7 cellular contexts compared by ENCODE assay signal in genomic region chr2:112055110-112055832, GRCh38.
DNase-seq lines count a peak whose midpoint lies in the region; ATAC-seq, FAIRE-seq and TF ChIP-seq lines count a peak whose summit lies in the region.

A gene with protein sequence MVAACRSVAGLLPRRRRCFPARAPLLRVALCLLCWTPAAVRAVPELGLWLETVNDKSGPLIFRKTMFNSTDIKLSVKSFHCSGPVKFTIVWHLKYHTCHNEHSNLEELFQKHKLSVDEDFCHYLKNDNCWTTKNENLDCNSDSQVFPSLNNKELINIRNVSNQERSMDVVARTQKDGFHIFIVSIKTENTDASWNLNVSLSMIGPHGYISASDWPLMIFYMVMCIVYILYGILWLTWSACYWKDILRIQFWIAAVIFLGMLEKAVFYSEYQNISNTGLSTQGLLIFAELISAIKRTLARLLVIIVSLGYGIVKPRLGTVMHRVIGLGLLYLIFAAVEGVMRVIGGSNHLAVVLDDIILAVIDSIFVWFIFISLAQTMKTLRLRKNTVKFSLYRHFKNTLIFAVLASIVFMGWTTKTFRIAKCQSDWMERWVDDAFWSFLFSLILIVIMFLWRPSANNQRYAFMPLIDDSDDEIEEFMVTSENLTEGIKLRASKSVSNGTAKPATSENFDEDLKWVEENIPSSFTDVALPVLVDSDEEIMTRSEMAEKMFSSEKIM (plus strand): TSS chr2:112055269. CDS start chr2:112055592, 323 bp downstream.

- in situ Hi-C loops in astrocyte of the cerebellum (cut with HindIII; ENCODE audit: low sequenced_read_pairs): no loop called here

- peak; percentile 58 for ATAC-seq in HG02943 (IDR thresholded peaks at IDR 0.05; ENCODE audit: low read depth, unreplicated experiment)

- H3K4me3 ChIP-seq in astrocyte of the cerebellum (ENCODE audit: low read depth, low read length): peak within 1 kb of the TSS; percentile 87

- no peak for TF ChIP-seq CTCF in astrocyte of the cerebellum (IDR thresholded peaks at IDR 0.05; ENCODE audit: low read depth, low read length, missing control alignments)

- DNase-seq in GM18507 (ENCODE audit: extremely low spot score, insufficient read length, low read depth) (peak; percentile 82), NCI-H187 treated with DMSO at 0.1 percent for 48 hours (lab: John Stamatoyannopoulos, UW) (peak; percentile 66), T-helper 2 cell (peak; percentile 91 to 98 (median 97)), astrocyte of the cerebellum (ENCODE audit: low read depth) (peak; percentile 94), hepatic stellate cell (ENCODE audit: low spot score) (peak; percentile 88), retina (peak; percentile 93)

- peak; percentile 91 for FAIRE-seq in GM18507 (lab: Jason Lieb, UNC)

Comparison
In these comparisons a context has a peak if more than half of its experiments do, and no peak if none do; other contexts are left out.
1. Peak in every context shown above with its lines: DNase-seq, ATAC-seq and H3K4me3 ChIP-seq.